Comparison of ENCODE assay signal across 1 cellular context in genomic region chr16:67163903-67164558, GRCh38.
TF ChIP-seq lines count a peak whose summit lies in the region.

No MANE protein-coding gene starts in this region.

TF ChIP-seq in K562, 482 proteins besides CTCF, POLR2A, EP300 and RAD21:
- no peak for TF ChIP-seq ARID3A (IDR thresholded peaks at IDR 0.05; ENCODE audit: borderline replicate concordance, low read depth, low read length)
- TF ChIP-seq NEUROD1 (IDR thresholded peaks at IDR 0.05; ENCODE audit: borderline replicate concordance, low read depth, low read length, partially characterized antibody) = no peak
- TF ChIP-seq RBM34 (IDR thresholded peaks at IDR 0.05; ENCODE audit: borderline replicate concordance, insufficient read depth, low read length) = no peak
- TF ChIP-seq NR0B1 (IDR thresholded peaks at IDR 0.05; ENCODE audit: partially characterized antibody) = no peak
- no peak for TF ChIP-seq PTTG1 (tag; IDR thresholded peaks at IDR 0.05; ENCODE audit: low read depth)
- TF ChIP-seq ZNF551 (CRISPR knock-in tag; IDR thresholded peaks at IDR 0.05) = no peak
- no peak for TF ChIP-seq HIVEP1 (CRISPR knock-in tag; IDR thresholded peaks at IDR 0.05)
- TF ChIP-seq MEF2D (tag; conservative IDR thresholded peaks at IDR 0.05; ENCODE audit: low read depth) = no peak
- no peak for TF ChIP-seq ZNF507 (tag; conservative IDR thresholded peaks at IDR 0.05)
- peak; percentile 12 for TF ChIP-seq PCBP1 (IDR thresholded peaks at IDR 0.05; ENCODE audit: low read depth, low read length, poor library complexity, severe bottlenecking)
- TF ChIP-seq XRCC3 (IDR thresholded peaks at IDR 0.05) = no peak
- TF ChIP-seq GTF3C2 (IDR thresholded peaks at IDR 0.05; ENCODE audit: borderline replicate concordance, extremely low read depth, insufficient read length) = peak; percentile 12
- no peak for TF ChIP-seq ZNF79 (CRISPR knock-in tag; IDR thresholded peaks at IDR 0.05; ENCODE audit: low read depth)
- no peak for TF ChIP-seq MCM3 (IDR thresholded peaks at IDR 0.05)
- TF ChIP-seq ZNF3 (CRISPR knock-in tag; IDR thresholded peaks at IDR 0.05) = no peak
- no peak for TF ChIP-seq SRSF7 (optimal IDR thresholded peaks at IDR 0.05; ENCODE audit: low read depth, low read length)
- TF ChIP-seq POLR2G (IDR thresholded peaks at IDR 0.05; ENCODE audit: low read depth, low read length) = peak; percentile 35; the same call in 1 of the 2 replicates
- TF ChIP-seq L3MBTL2 (IDR thresholded peaks at IDR 0.05) = no peak
